1 cellular context compared by ENCODE assay signal in genomic region chr14:22653012-22653621, GRCh38.
TF ChIP-seq lines count a peak whose summit lies in the region.

No MANE protein-coding gene starts in this region.

TF ChIP-seq in SK-N-SH treated with all-trans-retinoic acid at 6 μM for 48 hours, 23 proteins besides CTCF, POLR2A, EP300 and RAD21 (continued from another document):
- TF ChIP-seq CREB5 (CRISPR knock-in tag; IDR thresholded peaks at IDR 0.05; ENCODE audit: low read depth) = no peak
